In genomic region chr2:215019085-215019484, GRCh38 we compare ENCODE assay signal across 17 cellular contexts.
A peak's percentile ranks its signal among the peaks of the same experiment; 100 is the strongest.
DNase-seq lines count a peak whose midpoint lies in the region; ATAC-seq and TF ChIP-seq lines count a peak whose summit lies in the region.
"Had no signal": no experiment of that assay in that cellular context is flagged by ENCODE, and none has a peak within 500 bp of the region (broad histone marks: within the 10 kb centered on the region; RNA-seq: fewer than 3 reads in every experiment).

No MANE protein-coding gene starts in this region.

- no peak for TF ChIP-seq CTCF in GM06990 (IDR thresholded peaks at IDR 0.05; ENCODE audit: insufficient read depth, low read length, poor library complexity, severe bottlenecking)

- ATAC-seq in GM19468 (IDR thresholded peaks at IDR 0.05; ENCODE audit: extremely low read depth, unreplicated experiment) (peak; percentile 27), HG02798 (IDR thresholded peaks at IDR 0.05; ENCODE audit: poor library complexity, unreplicated experiment) (peak; percentile 54), HG03442 (IDR thresholded peaks at IDR 0.05; ENCODE audit: unreplicated experiment) (peak; percentile 38), GM21381 (IDR thresholded peaks at IDR 0.05; ENCODE audit: unreplicated experiment) (no peak)
- ATAC-seq: activated CD4-positive, alpha-beta T cell treated with anti-CD3 and anti-CD28 coated beads for 36 hours; left ventricle myocardium superior had no signal

- H3K27me3 ChIP-seq in GM06990 (replicated peaks; ENCODE audit: control insufficient read depth, insufficient read depth, low read length), result no peaks in the 10 kb centered on the region
- H3K27me3 ChIP-seq: adrenal gland had no signal

- DNase-seq in GM06990 (ENCODE audit: extremely low read depth, insufficient read length) (no peak), putamen (ENCODE audit: low spot score) (no peak), OCI-M2 (lab: John Stamatoyannopoulos, UW; ENCODE audit: unreplicated experiment) (no peak), NCI-H446 (lab: John Stamatoyannopoulos, UW) (no peak)
- DNase-seq: activated CD4-positive, alpha-beta T cell treated with anti-CD3 and anti-CD28 coated beads for 36 hours; activated effector memory CD4-positive, alpha-beta T cell treated with Interleukin-2 at 50 U/mL for 16 hours; adrenal gland; C1 segment of cervical spinal cord; immature natural killer cell; left ventricle myocardium superior; NCI-H524; stimulated activated CD4-positive, alpha-beta T cell treated with anti-CD3 and anti-CD28 coated beads, Interleukin-12 subunit alpha, Interleukin-12 subunit beta, amount 100 ng/mL, for 4 hours; substantia nigra had no signal

- H3K4me3 ChIP-seq in GM06990 (replicated peaks; ENCODE audit: low read depth, low read length), result peak overlapping the region; percentile 4; the same call in 1 of the 2 replicates
- H3K4me3 ChIP-seq: adrenal gland had no signal

- no peaks in the 10 kb centered on the region for H3K36me3 ChIP-seq in GM06990 (ENCODE audit: control insufficient read depth, insufficient read depth, low read length)
- H3K36me3 ChIP-seq: adrenal gland had no signal
